In the genomic region with DNA sequence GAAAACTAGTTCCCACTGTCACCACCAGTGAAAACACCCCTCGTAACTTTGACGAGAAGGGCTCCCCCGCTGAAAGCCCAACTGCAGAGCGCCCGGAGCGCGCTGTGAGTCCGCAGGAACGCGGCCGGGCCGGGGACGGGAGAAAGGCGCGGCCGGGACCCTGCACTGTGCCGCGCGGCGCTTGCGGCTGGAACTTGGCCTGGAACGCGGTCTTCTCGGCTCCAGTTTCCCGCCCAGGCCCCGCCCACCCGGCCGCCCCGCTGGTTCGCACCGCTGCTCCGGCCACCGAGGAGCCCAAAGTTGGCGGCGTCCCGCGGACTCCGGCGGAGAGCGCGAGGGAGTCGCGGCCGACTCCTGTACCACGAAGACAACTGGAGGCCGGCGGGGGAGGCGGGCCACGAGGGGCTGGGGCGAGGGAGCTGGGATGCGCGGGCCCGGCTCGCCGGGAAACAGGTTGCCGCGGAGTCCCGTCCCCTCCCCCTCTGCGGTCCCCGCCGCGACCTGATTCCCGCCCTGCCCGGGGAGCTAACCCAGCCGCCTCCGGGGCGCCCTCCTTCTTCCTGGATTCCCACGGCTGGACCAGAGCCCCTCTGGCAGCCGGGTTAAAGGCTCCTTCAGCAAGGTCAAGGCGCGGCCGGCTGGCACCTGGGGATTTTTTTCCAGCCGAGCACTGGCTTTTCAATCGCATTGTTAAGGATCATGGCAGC, we compare ENCODE assay signal across 8 cellular contexts. TPM values are rescaled to one million over a fixed set of nuclear protein-coding genes. Genes with fewer than 3 reads are reported as not detected.
DNase-seq lines count a peak whose midpoint lies in the region; TF ChIP-seq lines count a peak whose summit lies in the region.

No MANE protein-coding gene starts in this region.

- H3K4me1 ChIP-seq in esophagus muscularis mucosa, result peaks cover 44 to 87% (median 81%) of the 10 kb centered on the region in 4 donors
- H3K4me1 ChIP-seq in muscle layer of duodenum (ENCODE audit: control insufficient read depth in 1 of 2, insufficient read depth in 2 of 2, low read length in 2 of 2), result peaks cover 3 to 35% of the 10 kb centered on the region in 2 donors

- intact Hi-C loops in esophagus muscularis mucosa (cut with DNase I), result no loop called here

- H3K27ac ChIP-seq in esophagus muscularis mucosa (replicated peaks in 1 of 4), result peak overlapping the region; percentile 85 to 90 (median 88)
- no peak overlapping the region for H3K27ac ChIP-seq in muscle layer of duodenum (ENCODE audit: low read length)

- peaks cover 0 to 62% (median 11%) of the 10 kb centered on the region in 4 donors for H3K27me3 ChIP-seq in esophagus muscularis mucosa
- peaks cover 49% of the 10 kb centered on the region for H3K27me3 ChIP-seq in muscle layer of duodenum (ENCODE audit: low read depth, low read length)

- no peaks in the 10 kb centered on the region for H3K36me3 ChIP-seq in esophagus muscularis mucosa
- no peaks in the 10 kb centered on the region for H3K36me3 ChIP-seq in muscle layer of duodenum (ENCODE audit: control insufficient read depth in 1 of 2, insufficient read depth in 2 of 2, low read length in 2 of 2)

- TF ChIP-seq POLR2A in esophagus muscularis mucosa (IDR thresholded peaks at IDR 0.05; ENCODE audit: low read depth), result no peak

- H3K4me3 ChIP-seq in esophagus muscularis mucosa (peak overlapping the region; percentile 63 to 84 (median 67)), muscle layer of duodenum (ENCODE audit: low read depth in 1 of 2, low read length in 2 of 2) (peak overlapping the region; percentile 47 to 64)

- TF ChIP-seq CTCF in esophagus muscularis mucosa (IDR thresholded peaks at IDR 0.05), result no peak

- no peak for TF ChIP-seq EP300 in esophagus muscularis mucosa (IDR thresholded peaks at IDR 0.05)

- DNase-seq in SIG-M5 treated with dmso at 0.1 percent for 504 hours (lab: John Stamatoyannopoulos, UW; ENCODE audit: unreplicated experiment), result peak; percentile 9
- no peak for DNase-seq in SIG-M5 (lab: John Stamatoyannopoulos, UW)
- DNase-seq in NCI-H748 treated with DMSO at 0.1 percent for 48 hours (lab: John Stamatoyannopoulos, UW), result peak; percentile 29
- DNase-seq in esophagus muscularis mucosa (ENCODE audit: extremely low spot score), result no peak
- no peak for DNase-seq in inferior parietal cortex (ENCODE audit: extremely low spot score)
- no peak for DNase-seq in stimulated activated CD4-positive, alpha-beta T cell treated with anti-CD3 and anti-CD28 coated beads, Interleukin-4, amount 100 ng/mL, for 4 hours
- no peak for DNase-seq in activated CD4-positive, alpha-beta T cell treated with anti-CD3 and anti-CD28 coated beads, Interleukin-2, amount 50 U/mL, for 4 hours

- 1% methylated on average over 29 of the region's 74 CpGs for WGBS in esophagus muscularis mucosa

- H3K9me3 ChIP-seq in esophagus muscularis mucosa (no peaks in the 10 kb centered on the region), muscle layer of duodenum (ENCODE audit: control insufficient read depth in 1 of 2, low read length in 2 of 2) (no peaks in the 10 kb centered on the region)

RNA-seq across cellular contexts. Expression of gene TENM4, which starts 3.4 kb away (rescaled TPM):
- 1 to 10 TPM; 4.1 to 9.6 (median 8.0) TPM for total RNA-seq in esophagus muscularis mucosa

Comparison
In these comparisons a context has a peak if more than half of its experiments do, and no peak if none do; other contexts are left out.
1. DNase-seq: peak in SIG-M5 treated with dmso at 0.1 percent for 504 hours (single experiment) and NCI-H748 treated with DMSO at 0.1 percent for 48 hours (single experiment); none in SIG-M5 (single experiment), esophagus muscularis mucosa (single experiment), inferior parietal cortex (single experiment), stimulated activated CD4-positive, alpha-beta T cell treated with anti-CD3 and anti-CD28 coated beads, Interleukin-4, amount 100 ng/mL, for 4 hours (0 of 2) and activated CD4-positive, alpha-beta T cell treated with anti-CD3 and anti-CD28 coated beads, Interleukin-2, amount 50 U/mL, for 4 hours (0 of 2).